ENCODE assay signal across 33 cellular contexts in the genomic region with DNA sequence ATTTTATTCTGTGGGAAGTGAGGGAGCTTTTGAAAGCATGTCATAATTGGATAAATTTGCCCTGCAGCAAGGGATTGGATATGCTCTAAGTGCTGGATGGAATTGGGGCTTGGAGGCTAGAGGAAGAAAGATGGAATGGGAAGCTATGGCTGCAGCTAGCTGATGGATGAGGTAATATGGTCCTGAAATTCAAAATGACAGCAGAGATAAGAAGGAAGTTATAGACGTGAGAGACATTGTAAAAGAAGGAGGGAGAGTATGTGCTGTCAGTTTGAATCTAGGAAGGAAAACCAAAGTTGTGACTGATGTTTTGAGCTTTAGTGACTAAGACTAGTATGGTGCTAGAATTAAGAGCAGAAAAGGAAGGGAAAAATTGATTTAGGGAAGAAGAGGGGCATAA.
"Had no signal": no experiment of that assay in that cellular context is flagged by ENCODE, and none has a peak within 500 bp of the region (broad histone marks: within the 10 kb centered on the region; RNA-seq: fewer than 3 reads in every experiment).

No MANE protein-coding gene starts in this region.

- H3K36me3 ChIP-seq: MG63 had no signal

- H3K4me3 ChIP-seq: MG63 had no signal

- DNase-seq: Karpas-422, Kasumi-1, KG1, MG63, MM.1S, MV-4-11, NCI-H1048, NCI-H1092, NCI-H1092 treated with DMSO at 0.1 percent for 48 hours, NCI-H1105, NCI-H1105 treated with DMSO at 0.1 percent for 48 hours, NCI-H1417, NCI-H1417 treated with DMSO at 0.1 percent for 48 hours, NCI-H1436, NCI-H1436 treated with DMSO at 0.1 percent for 48 hours, NCI-H146, NCI-H1694, NCI-H1694 treated with DMSO at 0.1 percent for 48 hours, NCI-H187, NCI-H187 treated with DMSO at 0.1 percent for 48 hours, NCI-H1930, NCI-H2029, NCI-H2029 treated with DMSO at 0.1 percent for 48 hours, NCI-H2081, NCI-H2081 treated with DMSO at 0.1 percent for 48 hours, NCI-H2107, NCI-H2171, NCI-H2227 treated with DMSO at 0.1 percent for 48 hours, NCI-H226, NCI-H446, NCI-H446 treated with DMSO at 0.1 percent for 48 hours, NCI-H510A had no signal

- H3K9me3 ChIP-seq: MG63 had no signal

- H3K27ac ChIP-seq: KMS-11 had no signal
